In the genomic region with DNA sequence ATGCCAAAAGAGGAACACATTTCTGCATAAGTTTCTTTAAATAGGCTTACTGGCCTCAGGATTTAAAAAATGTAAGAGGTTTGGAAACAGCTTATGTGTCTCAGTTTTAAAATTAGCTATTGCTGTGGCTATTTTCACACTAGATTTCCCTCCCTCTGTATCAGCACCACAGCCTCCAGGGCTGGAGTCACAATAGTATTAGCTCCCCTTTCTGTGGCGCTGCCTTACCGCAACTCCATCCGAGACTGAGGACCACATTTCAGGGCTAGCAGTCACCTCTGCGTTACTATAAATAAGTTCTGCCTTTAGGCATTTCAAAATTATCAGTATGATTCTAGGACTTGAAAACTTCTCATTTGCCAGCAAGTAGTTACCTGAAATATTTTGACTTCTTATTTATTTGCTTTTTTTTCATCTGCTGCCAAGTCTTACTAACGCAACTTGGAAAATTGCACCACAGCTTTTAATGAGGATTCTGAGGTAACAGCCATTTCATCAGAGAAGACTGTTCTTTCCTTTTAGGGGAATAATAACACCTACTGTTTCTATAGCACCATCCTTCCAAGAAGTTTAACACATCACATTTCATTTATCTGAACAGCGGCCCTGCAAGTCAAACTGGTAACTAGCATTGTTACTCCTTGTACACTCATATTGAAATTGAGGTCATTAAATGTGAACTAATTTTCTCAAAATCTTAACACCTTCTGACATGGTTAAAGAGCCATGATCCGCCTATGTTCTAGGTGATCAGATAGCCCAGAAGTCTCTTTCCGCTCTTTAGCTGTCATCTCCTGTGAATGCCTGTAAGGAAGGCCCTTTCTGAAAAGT, we compare ENCODE assay signal across 14 cellular contexts.
DNase-seq lines count a peak whose midpoint lies in the region; ATAC-seq and TF ChIP-seq lines count a peak whose summit lies in the region.
"Had no signal": no experiment of that assay in that cellular context is flagged by ENCODE, and none has a peak within 500 bp of the region (broad histone marks: within the 10 kb centered on the region; RNA-seq: fewer than 3 reads in every experiment).

No MANE protein-coding gene starts in this region.

- in situ Hi-C loops in mammary epithelial cell (cut with MboI; ENCODE audit: low sequenced_read_pairs in 2 of 2): loop anchor here in 1 of 2 donors (25.0 kb wide), 1 partner anchor 287 kb away; the partner anchor contains the start of gene BACH2

- TF ChIP-seq CTCF in MCF 10A (IDR thresholded peaks at IDR 0.05; ENCODE audit: unreplicated experiment): no peak
- peak in 1 of 2 donors; percentile 7 for TF ChIP-seq CTCF in mammary epithelial cell (conservative IDR thresholded peaks at IDR 0.05 in 1 of 2, IDR thresholded peaks at IDR 0.05 in 1 of 2; ENCODE audit: extremely low read depth in 1 of 2, insufficient read depth in 1 of 2, low read depth in 1 of 2, low read length in 2 of 2)
- no peak for TF ChIP-seq CTCF in epithelial cell of esophagus (IDR thresholded peaks at IDR 0.05; ENCODE audit: insufficient read depth, low read depth, low read length, missing control alignments)
- TF ChIP-seq CTCF in thoracic aorta (IDR thresholded peaks at IDR 0.05): no peak

- H3K36me3 ChIP-seq in mammary epithelial cell (ENCODE audit: insufficient read depth, low read length): no peaks in the 10 kb centered on the region
- H3K36me3 ChIP-seq in thoracic aorta: no peaks in the 10 kb centered on the region
- H3K36me3 ChIP-seq: prostate gland had no signal

- intact Hi-C loops in MCF 10A (cut with micrococcal nuclease) (no loop called here), mammary epithelial cell (cut with micrococcal nuclease) (loop anchor here (5.0 kb wide), 2 partner anchors 87 to 97 kb away; no protein-coding TSS in a partner anchor)

- peaks cover 8% of the 10 kb centered on the region for H3K36me3 Mint-ChIP-seq in MCF 10A (ENCODE audit: insufficient read depth, unreplicated experiment)
- peaks cover 31% of the 10 kb centered on the region for H3K36me3 Mint-ChIP-seq in T-helper 2 cell treated with Interferon-gamma antibody and Interleukin-4, amounts not matched to agents 5 μg/mL and 100 μg/mL, for 36 hours (ENCODE audit: low read depth)

- no peaks in the 10 kb centered on the region for H3K9me3 ChIP-seq in mammary epithelial cell (replicated peaks; ENCODE audit: insufficient read depth, low read length)
- H3K9me3 ChIP-seq in thoracic aorta: no peaks in the 10 kb centered on the region
- H3K9me3 ChIP-seq: prostate gland had no signal

- dilution Hi-C loops in mammary epithelial cell (cut with HindIII; ENCODE audit: low sequenced_read_pairs): no loop called here

- H3K27ac ChIP-seq in mammary epithelial cell (ENCODE audit: insufficient read depth, low read depth, low read length) (no peak overlapping the region), thoracic aorta (peak overlapping the region; percentile 49 to 68)
- H3K27ac ChIP-seq: prostate gland had no signal

- H4K20me1 ChIP-seq in mammary epithelial cell (ENCODE audit: insufficient read depth, low read length): no peaks in the 10 kb centered on the region

- 51% methylated on average over 7 of the region's 8 CpGs for WGBS in mammary epithelial cell (ENCODE audit: low coverage, missing lambda C conversion rate)

- POLR2A ChIA-PET in MCF 10A (lab: Yijun Ruan, JAX): interaction anchor here (0.5 to 3.1 kb wide), 24 partner anchors 8 to 586 kb away, joined by 3 to 21 read pairs (median 4); no protein-coding TSS in a partner anchor

- H3K27me3 Mint-ChIP-seq in MCF 10A (ENCODE audit: insufficient read depth, unreplicated experiment): no peaks in the 10 kb centered on the region
- H3K27me3 Mint-ChIP-seq in T-helper 2 cell treated with Interferon-gamma antibody and Interleukin-4, amounts not matched to agents 5 μg/mL and 100 μg/mL, for 36 hours (ENCODE audit: low read depth): no peaks in the 10 kb centered on the region
- H3K27me3 Mint-ChIP-seq: stimulated activated naive B cell treated with anti-CD40 and anti-IgM and Interleukin-4, amounts not matched to agents 10 μg/mL and 1 μg/mL and 100 μg/mL, for 72 hours had no signal

- ATAC-seq in thoracic aorta (ENCODE audit: insufficient number of reproducible peaks, low FRiP score, low read depth): peak; percentile 41
- no peak for ATAC-seq in GM21367 (IDR thresholded peaks at IDR 0.05; ENCODE audit: unreplicated experiment)

- CTCF ChIA-PET in MCF 10A (lab: Yijun Ruan, JAX): interaction anchor here (0.6 to 3.0 kb wide), 13 partner anchors 10 to 479 kb away, joined by 3 to 16 read pairs (median 3); no protein-coding TSS in a partner anchor
- CTCF ChIA-PET in mammary epithelial cell (lab: Charles Lee; ENCODE audit: low non-redundant PET): interaction anchor here (1.0 kb wide), 1 partner anchor 96 kb away, joined by 3 read pairs; no protein-coding TSS in a partner anchor

- peaks cover 13% of the 10 kb centered on the region for H3K4me1 Mint-ChIP-seq in MCF 10A (ENCODE audit: insufficient read depth, unreplicated experiment)
- H3K4me1 Mint-ChIP-seq in T-helper 2 cell treated with Interferon-gamma antibody and Interleukin-4, amounts not matched to agents 5 μg/mL and 100 μg/mL, for 36 hours (ENCODE audit: low read depth): peaks cover 5% of the 10 kb centered on the region

- no peaks in the 10 kb centered on the region for H3K79me2 ChIP-seq in mammary epithelial cell (ENCODE audit: insufficient read depth, low read length)

- peak; percentile 90 for DNase-seq in MCF 10A (ENCODE audit: unreplicated experiment)
- DNase-seq in mammary epithelial cell: no peak
- DNase-seq in T-helper 2 cell treated with Interferon-gamma antibody and Interleukin-4, amounts not matched to agents 5 μg/mL and 100 μg/mL, for 36 hours (ENCODE audit: low spot score): peak; percentile 3
- peak; percentile 78 for DNase-seq in epithelial cell of esophagus (ENCODE audit: low read depth)
- no peak for DNase-seq in thoracic aorta (ENCODE audit: low spot score)
- no peak for DNase-seq in NCI-H2196 treated with DMSO at 0.1 percent for 48 hours (lab: John Stamatoyannopoulos, UW; ENCODE audit: unreplicated experiment)
- no peak for DNase-seq in NCI-H69 (lab: John Stamatoyannopoulos, UW)
- DNase-seq: activated CD4-positive, alpha-beta T cell treated with anti-CD3 and anti-CD28 coated beads for 4 hours; dorsolateral prefrontal cortex; immature natural killer cell; stimulated activated CD4-positive, alpha-beta T cell treated with anti-CD3 and anti-CD28 coated beads, Interleukin-4, amount 100 ng/mL, for 24 hours; stimulated activated naive B cell treated with anti-CD40 and anti-IgM and Interleukin-4, amounts not matched to agents 10 μg/mL and 1 μg/mL and 100 μg/mL, for 72 hours had no signal

- H3K9me3 Mint-ChIP-seq in MCF 10A (ENCODE audit: unreplicated experiment): no peaks in the 10 kb centered on the region
- no peaks in the 10 kb centered on the region for H3K9me3 Mint-ChIP-seq in T-helper 2 cell treated with Interferon-gamma antibody and Interleukin-4, amounts not matched to agents 5 μg/mL and 100 μg/mL, for 36 hours
- H3K9me3 Mint-ChIP-seq: immature natural killer cell; stimulated activated naive B cell treated with anti-CD40 and anti-IgM and Interleukin-4, amounts not matched to agents 10 μg/mL and 1 μg/mL and 100 μg/mL, for 72 hours had no signal

- no TSS peak for BruUV-seq in MCF 10A (replicated peaks; lab: Mats Ljungman, UMichigan)
- no TSS peak for BruUV-seq in mammary epithelial cell (replicated peaks; lab: Mats Ljungman, UMichigan)

- H3K4me1 ChIP-seq in mammary epithelial cell (ENCODE audit: insufficient read depth, low read length): peaks cover 47% of the 10 kb centered on the region
- peaks cover 21 to 37% of the 10 kb centered on the region in 2 donors for H3K4me1 ChIP-seq in thoracic aorta (ENCODE audit: control insufficient read depth in 1 of 2, low read depth in 2 of 2)
- H3K4me1 ChIP-seq: prostate gland had no signal

- H3K4me3 ChIP-seq in mammary epithelial cell (replicated peaks in 1 of 3; ENCODE audit: insufficient read depth in 1 of 3, low read depth in 2 of 3, low read length in 3 of 3): no peak overlapping the region
- no peak overlapping the region for H3K4me3 ChIP-seq in epithelial cell of esophagus (ENCODE audit: low read length)
- H3K4me3 ChIP-seq in thoracic aorta: no peak overlapping the region
- H3K4me3 ChIP-seq: prostate gland had no signal

- H3K9ac ChIP-seq in mammary epithelial cell (ENCODE audit: insufficient read depth, low read length): no peak overlapping the region

- H3K4me3 Mint-ChIP-seq in MCF 10A (ENCODE audit: unreplicated experiment): no peak overlapping the region
- H3K4me3 Mint-ChIP-seq in T-helper 2 cell treated with Interferon-gamma antibody and Interleukin-4, amounts not matched to agents 5 μg/mL and 100 μg/mL, for 36 hours: no peak overlapping the region
- H3K4me3 Mint-ChIP-seq: immature natural killer cell; stimulated activated naive B cell treated with anti-CD40 and anti-IgM and Interleukin-4, amounts not matched to agents 10 μg/mL and 1 μg/mL and 100 μg/mL, for 72 hours had no signal

- no peak overlapping the region for H2AFZ ChIP-seq in mammary epithelial cell (ENCODE audit: low read depth, low read length)

- H3K27ac Mint-ChIP-seq in MCF 10A (ENCODE audit: low read depth, unreplicated experiment): no peak overlapping the region
- H3K27ac Mint-ChIP-seq in T-helper 2 cell treated with Interferon-gamma antibody and Interleukin-4, amounts not matched to agents 5 μg/mL and 100 μg/mL, for 36 hours: no peak overlapping the region
- H3K27ac Mint-ChIP-seq: immature natural killer cell; stimulated activated naive B cell treated with anti-CD40 and anti-IgM and Interleukin-4, amounts not matched to agents 10 μg/mL and 1 μg/mL and 100 μg/mL, for 72 hours had no signal

- H3K4me2 ChIP-seq in mammary epithelial cell (ENCODE audit: insufficient read depth, low read depth, low read length): no peak overlapping the region

- no peaks in the 10 kb centered on the region for H3K27me3 ChIP-seq in mammary epithelial cell (ENCODE audit: insufficient read depth, low read length)
- H3K27me3 ChIP-seq in thoracic aorta (replicated peaks; ENCODE audit: insufficient read depth): no peaks in the 10 kb centered on the region
- H3K27me3 ChIP-seq: dorsolateral prefrontal cortex had no signal

Comparison
In these comparisons a context has a peak if more than half of its experiments do, and no peak if none do; other contexts are left out.
1. DNase-seq: peak in MCF 10A (single experiment), T-helper 2 cell treated with Interferon-gamma antibody and Interleukin-4, amounts not matched to agents 5 μg/mL and 100 μg/mL, for 36 hours (single experiment) and epithelial cell of esophagus (single experiment); none in mammary epithelial cell (single experiment), thoracic aorta (single experiment), NCI-H2196 treated with DMSO at 0.1 percent for 48 hours (single experiment) and NCI-H69 (single experiment).